In the genomic region with DNA sequence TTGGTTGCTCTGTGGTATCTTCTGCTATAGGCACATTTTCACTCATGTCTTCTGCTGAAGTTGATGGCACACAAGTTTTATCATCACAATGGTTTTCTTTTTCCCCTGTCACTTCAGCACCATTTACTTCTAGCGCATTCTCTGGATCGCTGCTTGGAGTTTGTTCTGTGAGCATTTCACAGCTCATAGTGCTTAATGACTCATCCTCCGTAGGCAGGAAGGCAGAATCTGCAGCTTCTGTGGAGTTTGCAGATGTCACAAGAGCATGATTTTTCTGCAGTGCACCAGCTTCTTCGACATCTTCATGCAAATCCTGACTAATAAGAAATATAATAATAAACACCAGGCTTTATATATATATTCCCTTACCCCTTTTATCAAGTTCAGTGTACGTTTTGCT, we compare ENCODE assay signal across 12 cellular contexts.
DNase-seq lines count a peak whose midpoint lies in the region; ATAC-seq and TF ChIP-seq lines count a peak whose summit lies in the region.
"Had no signal": no experiment of that assay in that cellular context is flagged by ENCODE, and none has a peak within 500 bp of the region (broad histone marks: within the 10 kb centered on the region; RNA-seq: fewer than 3 reads in every experiment).

No MANE protein-coding gene starts in this region.

- in situ Hi-C loops in Panc1 (cut with HindIII; ENCODE audit: low pct_unique_long_range_greater_than_20kb, low sequenced_read_pairs) = no loop called here

- no peaks in the 10 kb centered on the region for H3K4me1 ChIP-seq in Panc1 (ENCODE audit: control insufficient read depth, insufficient read depth, low read length)
- H3K4me1 ChIP-seq: right lobe of liver had no signal

- no peaks in the 10 kb centered on the region; the same call in 1 of the 2 replicates for H3K36me3 ChIP-seq in Panc1 (ENCODE audit: control insufficient read depth, insufficient read depth, low read length)
- H3K36me3 ChIP-seq: right lobe of liver had no signal

- CTCF ChIA-PET in Panc1 (lab: Charles Lee) = no interaction called here

- no TSS peak for BruUV-seq in Panc1 (replicated peaks; lab: Mats Ljungman, UMichigan)

- ATAC-seq in Panc1 (peak; percentile 70), HG03460 (IDR thresholded peaks at IDR 0.05; ENCODE audit: unreplicated experiment) (no peak)
- ATAC-seq: activated CD8-positive, alpha-beta T cell treated with anti-CD3 and anti-CD28 coated beads, Interleukin-2, amount 10 ng/mL, durations not matched to agents 7 days and 5 days had no signal

- TF ChIP-seq CTCF in Panc1 (IDR thresholded peaks at IDR 0.05) (no peak), fibroblast of mammary gland (conservative IDR thresholded peaks at IDR 0.05; ENCODE audit: control insufficient read depth, insufficient read depth, low read depth, low read length) (no peak)

- no peaks in the 10 kb centered on the region for H3K27me3 ChIP-seq in Panc1 (ENCODE audit: control insufficient read depth, insufficient read depth, low read length)
- H3K27me3 ChIP-seq: right lobe of liver had no signal

- no peak overlapping the region for H3K27ac ChIP-seq in Panc1 (ENCODE audit: low read length)
- H3K27ac ChIP-seq: right lobe of liver had no signal

- DNase-seq in DMS53 treated with DMSO at 0.1 percent for 48 hours (lab: John Stamatoyannopoulos, UW; ENCODE audit: unreplicated experiment) = peak; percentile 5
- DNase-seq in Panc1 (ENCODE audit: low read depth, low spot score) = peak; percentile 22
- DNase-seq in fibroblast of mammary gland (ENCODE audit: low read depth) = peak; percentile 80
- DNase-seq in pons (ENCODE audit: low spot score) = peak; percentile 12
- DNase-seq in NCI-H524 (lab: John Stamatoyannopoulos, UW) = no peak
- DNase-seq in NCI-H2029 (lab: John Stamatoyannopoulos, UW) = no peak
- no peak for DNase-seq in cerebellar nuclear complex (lab: John Stamatoyannopoulos, UW)
- DNase-seq: activated CD8-positive, alpha-beta T cell treated with anti-CD3 and anti-CD28 coated beads, Interleukin-2, amount 10 ng/mL, durations not matched to agents 7 days and 5 days; DMS 273 treated with DMSO at 0.1 percent for 48 hours; NCI-H1048; right lobe of liver had no signal

- H3K4me3 ChIP-seq in Panc1 (ENCODE audit: low read depth in 2 of 2, low read length in 2 of 2) (no peak overlapping the region), fibroblast of mammary gland (ENCODE audit: control insufficient read depth, low read depth, low read length) (no peak overlapping the region)
- H3K4me3 ChIP-seq: right lobe of liver had no signal

- POLR2A ChIA-PET in Panc1 (lab: Charles Lee) = no interaction called here

- no peaks in the 10 kb centered on the region for H3K9me3 ChIP-seq in Panc1 (ENCODE audit: control insufficient read depth, insufficient read depth, low read depth, low read length)
- H3K9me3 ChIP-seq: right lobe of liver had no signal

- intact Hi-C loops in Panc1 (cut with micrococcal nuclease; ENCODE audit: unreplicated experiment) = no loop called here

Comparison
In these comparisons a context has a peak if more than half of its experiments do, and no peak if none do; other contexts are left out.
1. DNase-seq: peak in DMS53 treated with DMSO at 0.1 percent for 48 hours (single experiment), Panc1 (single experiment), fibroblast of mammary gland (single experiment) and pons (single experiment); none in NCI-H524 (0 of 2), NCI-H2029 (single experiment) and cerebellar nuclear complex (0 of 2).